8 cellular contexts compared by ENCODE assay signal in genomic region chr22:37953062-37953436, GRCh38. TPM values are rescaled to one million over a fixed set of nuclear protein-coding genes. Genes with fewer than 3 reads are reported as not detected.
DNase-seq lines count a peak whose midpoint lies in the region; ATAC-seq and TF ChIP-seq lines count a peak whose summit lies in the region.

No MANE protein-coding gene starts in this region.

- POLR2A ChIA-PET in naive thymus-derived CD8-positive, alpha-beta T cell (lab: Charles Lee), result interaction anchor here (0.9 to 2.0 kb wide), 6 partner anchors 20 to 729 kb away, joined by 3 to 5 read pairs (median 4); partner anchors contain the start of genes ANKRD54, GGA1, MICALL1 and TOMM22

- no peaks in the 10 kb centered on the region for H3K9me3 ChIP-seq in MM.1S (replicated peaks; ENCODE audit: insufficient read depth, low read length)
- H3K9me3 ChIP-seq in effector memory CD4-positive, alpha-beta T cell (ENCODE audit: control insufficient read depth, low read length), result no peaks in the 10 kb centered on the region

- TF ChIP-seq CTCF in MM.1S (IDR thresholded peaks at IDR 0.05; ENCODE audit: low read length), result no peak

- peak overlapping the region; percentile 100 for H3K4me2 ChIP-seq in MM.1S (ENCODE audit: low read depth, low read length)

- peak overlapping the region; percentile 98 for H2AFZ ChIP-seq in MM.1S (ENCODE audit: low read length)

- no peaks in the 10 kb centered on the region for H4K20me1 ChIP-seq in MM.1S (ENCODE audit: insufficient read depth, low read length)

- H3K36me3 ChIP-seq in MM.1S (replicated peaks; ENCODE audit: insufficient read depth, low read length), result no peaks in the 10 kb centered on the region; the same call in 1 of the 2 replicates
- peaks cover 13% of the 10 kb centered on the region for H3K36me3 ChIP-seq in effector memory CD4-positive, alpha-beta T cell (ENCODE audit: control insufficient read depth, insufficient read depth, low read length)

- H3K27me3 Mint-ChIP-seq in naive thymus-derived CD8-positive, alpha-beta T cell, result peaks cover 2 to 14% (median 9%) of the 10 kb centered on the region in 5 donors

- H3K9me3 Mint-ChIP-seq in naive thymus-derived CD8-positive, alpha-beta T cell, result no peaks in the 10 kb centered on the region

- H3K27me3 ChIP-seq in MM.1S (replicated peaks; ENCODE audit: insufficient read depth, low read length), result no peaks in the 10 kb centered on the region; the same call in 1 of the 2 replicates
- H3K27me3 ChIP-seq in effector memory CD4-positive, alpha-beta T cell (replicated peaks; ENCODE audit: control insufficient read depth, insufficient read depth, low read length, poor library complexity, severe bottlenecking), result peaks cover 3% of the 10 kb centered on the region

- H3K27ac Mint-ChIP-seq in naive thymus-derived CD8-positive, alpha-beta T cell, result peak overlapping the region; percentile 53 to 99 (median 98)

- DNase-seq in activated CD8-positive, alpha-beta memory T cell treated with anti-CD3 and anti-CD28 coated beads for 24 hours, result peak; percentile 61
- no peak for DNase-seq in activated CD8-positive, alpha-beta memory T cell treated with anti-CD3 and anti-CD28 coated beads, Interleukin-2, amount 50 U/mL, for 4 hours
- no peak for DNase-seq in MM.1S
- no peak for DNase-seq in effector memory CD4-positive, alpha-beta T cell
- no peak for DNase-seq in naive thymus-derived CD8-positive, alpha-beta T cell
- no peak for DNase-seq in NCI-H2196 (lab: John Stamatoyannopoulos, UW; ENCODE audit: unreplicated experiment)

- H3K79me2 ChIP-seq in MM.1S (ENCODE audit: low read length), result peaks cover 36% of the 10 kb centered on the region

- H3K27ac ChIP-seq in MM.1S (ENCODE audit: low read length), result no peak overlapping the region
- H3K27ac ChIP-seq in effector memory CD4-positive, alpha-beta T cell (ENCODE audit: insufficient read depth, low read length, poor library complexity, severe bottlenecking), result no peak overlapping the region

- H3K9me2 ChIP-seq in MM.1S (replicated peaks; ENCODE audit: insufficient read depth, low read length), result no peaks in the 10 kb centered on the region

- H3K4me1 Mint-ChIP-seq in naive thymus-derived CD8-positive, alpha-beta T cell, result peaks cover 25 to 46% (median 43%) of the 10 kb centered on the region in 4 donors

- H3F3A ChIP-seq in MM.1S (ENCODE audit: insufficient read depth, low read length), result no peaks in the 10 kb centered on the region

- peaks cover 7% of the 10 kb centered on the region for H3K4me1 ChIP-seq in MM.1S (ENCODE audit: low read length)
- peaks cover 13% of the 10 kb centered on the region for H3K4me1 ChIP-seq in effector memory CD4-positive, alpha-beta T cell (ENCODE audit: control insufficient read depth, insufficient read depth, low read length, poor library complexity, severe bottlenecking)

- H3K4me3 Mint-ChIP-seq in naive thymus-derived CD8-positive, alpha-beta T cell, result peak overlapping the region; percentile 91 to 100 (median 100)

- H3K9ac ChIP-seq in MM.1S (ENCODE audit: low read length), result peak overlapping the region; percentile 84; the same call in 1 of the 2 replicates

- H3K36me3 Mint-ChIP-seq in naive thymus-derived CD8-positive, alpha-beta T cell, result peaks cover 0 to 20% (median 8%) of the 10 kb centered on the region in 3 donors

- ATAC-seq in naive thymus-derived CD8-positive, alpha-beta T cell, result peak; percentile 53 to 60
- ATAC-seq in HG03442 (IDR thresholded peaks at IDR 0.05; ENCODE audit: unreplicated experiment) (no peak), GM18868 (IDR thresholded peaks at IDR 0.05; ENCODE audit: unreplicated experiment) (no peak)

- peak overlapping the region; percentile 98 for H3K4me3 ChIP-seq in MM.1S (ENCODE audit: low read length)
- H3K4me3 ChIP-seq in effector memory CD4-positive, alpha-beta T cell (ENCODE audit: insufficient read depth, low read depth, low read length, poor library complexity, severe bottlenecking), result peak overlapping the region; percentile 91

RNA-seq across cellular contexts. Expression of gene C22orf23, which starts 0.4 kb away (rescaled TPM):
- total RNA-seq in naive thymus-derived CD8-positive, alpha-beta T cell, result not detected
- polyA plus RNA-seq in naive thymus-derived CD8-positive, alpha-beta T cell, result not detected

RNA-seq across cellular contexts. Expression of gene POLR2F, which starts 0.5 kb away (rescaled TPM):
- total RNA-seq in naive thymus-derived CD8-positive, alpha-beta T cell, result 10 to 100 TPM; 38.0 to 40.7 TPM
- 100 to 1,000 TPM; 129 to 172 (median 145) TPM for polyA plus RNA-seq in naive thymus-derived CD8-positive, alpha-beta T cell

RNA-seq across cellular contexts. Expression of gene SOX10, which starts 31.3 kb away (rescaled TPM):
- not detected for total RNA-seq in naive thymus-derived CD8-positive, alpha-beta T cell
- polyA plus RNA-seq in naive thymus-derived CD8-positive, alpha-beta T cell, result not detected

RNA-seq across cellular contexts. Expression of gene MICALL1, which starts 47.0 kb away (rescaled TPM):
- total RNA-seq in naive thymus-derived CD8-positive, alpha-beta T cell, result 10 to 100 TPM; 26.3 to 28.5 TPM
- polyA plus RNA-seq in naive thymus-derived CD8-positive, alpha-beta T cell, result 1 to 10 TPM; 1.3 to 4.7 (median 1.5) TPM

Comparison
In these comparisons a context has a peak if more than half of its experiments do, and no peak if none do; other contexts are left out.
1. ATAC-seq: peak in naive thymus-derived CD8-positive, alpha-beta T cell (2 of 2); none in HG03442 (single experiment) and GM18868 (single experiment).